ENCODE assay signal across 1 cellular context in the genomic region with DNA sequence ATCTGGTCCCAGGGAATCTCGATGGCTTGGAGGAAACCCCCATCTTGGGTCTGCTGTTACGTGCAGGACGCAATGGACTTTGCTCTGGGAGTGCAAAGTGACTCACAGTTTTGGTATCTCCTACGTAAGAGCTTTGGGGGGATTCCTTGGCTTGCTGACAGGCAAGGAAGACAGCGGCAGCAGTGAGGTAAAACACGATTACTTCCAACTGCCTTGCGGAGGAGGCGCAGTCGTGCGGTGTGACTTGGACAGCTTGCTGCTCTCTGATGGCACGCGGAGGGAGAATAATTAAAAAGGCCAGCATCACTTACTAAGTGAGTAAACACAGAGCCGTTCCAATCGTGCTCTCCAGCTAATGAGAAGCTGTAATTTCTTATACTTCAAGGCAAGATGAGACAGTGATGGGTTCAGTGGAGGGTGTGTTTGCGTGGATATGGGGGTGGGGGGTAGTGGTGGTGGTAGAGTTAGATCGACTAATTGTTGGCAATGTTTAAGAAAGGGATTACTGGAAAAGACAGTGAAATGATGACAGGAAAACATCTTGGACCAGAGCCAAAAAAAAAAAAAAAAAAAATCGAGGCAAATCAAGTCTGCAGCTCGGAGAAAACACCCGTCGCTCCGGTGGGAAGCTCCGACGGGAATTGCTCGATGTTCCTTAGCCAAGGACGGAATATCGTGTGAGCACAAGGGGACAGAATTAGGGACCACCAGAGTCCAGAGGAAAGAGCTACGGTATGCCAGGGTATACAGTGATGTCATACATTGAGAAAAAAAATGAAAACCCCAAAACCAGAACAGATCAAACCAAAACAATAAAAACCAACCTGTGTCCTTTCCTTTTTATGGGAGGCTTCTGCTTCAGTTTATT.
TF ChIP-seq lines count a peak whose summit lies in the region.

No MANE protein-coding gene starts in this region.

TF ChIP-seq in HEK293, 187 proteins besides CTCF, POLR2A, EP300 and RAD21 (continued from another document):
- TF ChIP-seq, protein P1, sequence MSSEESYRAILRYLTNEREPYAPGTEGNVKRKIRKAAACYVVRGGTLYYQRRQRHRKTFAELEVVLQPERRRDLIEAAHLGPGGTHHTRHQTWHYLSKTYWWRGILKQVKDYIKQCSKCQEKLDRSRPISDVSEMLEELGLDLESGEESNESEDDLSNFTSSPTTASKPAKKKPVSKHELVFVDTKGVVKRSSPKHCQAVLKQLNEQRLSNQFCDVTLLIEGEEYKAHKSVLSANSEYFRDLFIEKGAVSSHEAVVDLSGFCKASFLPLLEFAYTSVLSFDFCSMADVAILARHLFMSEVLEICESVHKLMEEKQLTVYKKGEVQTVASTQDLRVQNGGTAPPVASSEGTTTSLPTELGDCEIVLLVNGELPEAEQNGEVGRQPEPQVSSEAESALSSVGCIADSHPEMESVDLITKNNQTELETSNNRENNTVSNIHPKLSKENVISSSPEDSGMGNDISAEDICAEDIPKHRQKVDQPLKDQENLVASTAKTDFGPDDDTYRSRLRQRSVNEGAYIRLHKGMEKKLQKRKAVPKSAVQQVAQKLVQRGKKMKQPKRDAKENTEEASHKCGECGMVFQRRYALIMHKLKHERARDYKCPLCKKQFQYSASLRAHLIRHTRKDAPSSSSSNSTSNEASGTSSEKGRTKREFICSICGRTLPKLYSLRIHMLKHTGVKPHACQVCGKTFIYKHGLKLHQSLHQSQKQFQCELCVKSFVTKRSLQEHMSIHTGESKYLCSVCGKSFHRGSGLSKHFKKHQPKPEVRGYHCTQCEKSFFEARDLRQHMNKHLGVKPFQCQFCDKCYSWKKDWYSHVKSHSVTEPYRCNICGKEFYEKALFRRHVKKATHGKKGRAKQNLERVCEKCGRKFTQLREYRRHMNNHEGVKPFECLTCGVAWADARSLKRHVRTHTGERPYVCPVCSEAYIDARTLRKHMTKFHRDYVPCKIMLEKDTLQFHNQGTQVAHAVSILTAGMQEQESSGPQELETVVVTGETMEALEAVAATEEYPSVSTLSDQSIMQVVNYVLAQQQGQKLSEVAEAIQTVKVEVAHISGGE (tag by site-specific recombination; conservative IDR thresholded peaks at IDR 0.05; ENCODE audit: low read depth) = 0 out of 2 replicates have a peak, but pooled peaks have one; percentile 27
- TF ChIP-seq, protein P2, sequence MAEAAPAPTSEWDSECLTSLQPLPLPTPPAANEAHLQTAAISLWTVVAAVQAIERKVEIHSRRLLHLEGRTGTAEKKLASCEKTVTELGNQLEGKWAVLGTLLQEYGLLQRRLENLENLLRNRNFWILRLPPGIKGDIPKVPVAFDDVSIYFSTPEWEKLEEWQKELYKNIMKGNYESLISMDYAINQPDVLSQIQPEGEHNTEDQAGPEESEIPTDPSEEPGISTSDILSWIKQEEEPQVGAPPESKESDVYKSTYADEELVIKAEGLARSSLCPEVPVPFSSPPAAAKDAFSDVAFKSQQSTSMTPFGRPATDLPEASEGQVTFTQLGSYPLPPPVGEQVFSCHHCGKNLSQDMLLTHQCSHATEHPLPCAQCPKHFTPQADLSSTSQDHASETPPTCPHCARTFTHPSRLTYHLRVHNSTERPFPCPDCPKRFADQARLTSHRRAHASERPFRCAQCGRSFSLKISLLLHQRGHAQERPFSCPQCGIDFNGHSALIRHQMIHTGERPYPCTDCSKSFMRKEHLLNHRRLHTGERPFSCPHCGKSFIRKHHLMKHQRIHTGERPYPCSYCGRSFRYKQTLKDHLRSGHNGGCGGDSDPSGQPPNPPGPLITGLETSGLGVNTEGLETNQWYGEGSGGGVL (tag by site-specific recombination; IDR thresholded peaks at IDR 0.05) = peak; percentile 83
- TF ChIP-seq IKZF3 (tag by site-specific recombination; IDR thresholded peaks at IDR 0.05) (no peak), ZNF529 (tag by site-specific recombination; IDR thresholded peaks at IDR 0.05; ENCODE audit: insufficient replicate concordance) (no peak), PRDM1 (tag by site-specific recombination; IDR thresholded peaks at IDR 0.05) (peak; percentile 36), ZBTB21 (tag by site-specific recombination; IDR thresholded peaks at IDR 0.05) (peak; percentile 86), ZNF19 (tag by site-specific recombination; IDR thresholded peaks at IDR 0.05; ENCODE audit: low read depth) (no peak), KLF9 (tag by site-specific recombination; IDR thresholded peaks at IDR 0.05; ENCODE audit: low read depth) (peak; percentile 39; the same call in 1 of the 2 replicates), HOXD13 (CRISPR knock-in tag; IDR thresholded peaks at IDR 0.05; ENCODE audit: borderline replicate concordance) (no peak), BCL11A (tag by site-specific recombination; IDR thresholded peaks at IDR 0.05; ENCODE audit: low read depth) (no peak; the same call in 1 of the 2 replicates), HOXA7 (CRISPR knock-in tag; IDR thresholded peaks at IDR 0.05; ENCODE audit: borderline replicate concordance) (no peak), ZNF561 (tag by site-specific recombination; IDR thresholded peaks at IDR 0.05; ENCODE audit: borderline replicate concordance) (no peak), ZNF366 (tag by site-specific recombination; conservative IDR thresholded peaks at IDR 0.05) (peak; percentile 53), ZNF830 (tag by site-specific recombination; IDR thresholded peaks at IDR 0.05; ENCODE audit: low read depth) (no peak), ZNF670 (tag by site-specific recombination; IDR thresholded peaks at IDR 0.05; ENCODE audit: low read depth) (no peak), SP7 (tag by site-specific recombination; IDR thresholded peaks at IDR 0.05) (peak; percentile 76), OVOL3 (tag by site-specific recombination; IDR thresholded peaks at IDR 0.05) (no peak), ZNF777 (tag by site-specific recombination; IDR thresholded peaks at IDR 0.05; ENCODE audit: borderline replicate concordance) (peak; percentile 87; the same call in 1 of the 2 replicates), ZBTB48 (tag by site-specific recombination; IDR thresholded peaks at IDR 0.05) (peak; percentile 63; the same call in 1 of the 2 replicates), ZNF707 (tag by site-specific recombination; IDR thresholded peaks at IDR 0.05) (no peak), BCL11B (tag by site-specific recombination; IDR thresholded peaks at IDR 0.05; ENCODE audit: low read depth) (no peak), ZBTB1 (tag by site-specific recombination; IDR thresholded peaks at IDR 0.05) (no peak), ZNF335 (tag by site-specific recombination; conservative IDR thresholded peaks at IDR 0.05) (peak; percentile 49; the same call in 1 of the 2 replicates)
- TF ChIP-seq, protein P3, sequence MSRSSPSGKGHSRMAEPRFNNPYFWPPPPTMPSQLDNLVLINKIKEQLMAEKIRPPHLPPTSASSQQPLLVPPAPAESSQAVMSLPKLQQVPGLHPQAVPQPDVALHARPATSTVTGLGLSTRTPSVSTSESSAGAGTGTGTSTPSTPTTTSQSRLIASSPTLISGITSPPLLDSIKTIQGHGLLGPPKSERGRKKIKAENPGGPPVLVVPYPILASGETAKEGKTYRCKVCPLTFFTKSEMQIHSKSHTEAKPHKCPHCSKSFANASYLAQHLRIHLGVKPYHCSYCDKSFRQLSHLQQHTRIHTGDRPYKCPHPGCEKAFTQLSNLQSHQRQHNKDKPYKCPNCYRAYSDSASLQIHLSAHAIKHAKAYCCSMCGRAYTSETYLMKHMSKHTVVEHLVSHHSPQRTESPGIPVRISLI (tag by site-specific recombination; IDR thresholded peaks at IDR 0.05) = peak; percentile 90
- TF ChIP-seq, protein P4, sequence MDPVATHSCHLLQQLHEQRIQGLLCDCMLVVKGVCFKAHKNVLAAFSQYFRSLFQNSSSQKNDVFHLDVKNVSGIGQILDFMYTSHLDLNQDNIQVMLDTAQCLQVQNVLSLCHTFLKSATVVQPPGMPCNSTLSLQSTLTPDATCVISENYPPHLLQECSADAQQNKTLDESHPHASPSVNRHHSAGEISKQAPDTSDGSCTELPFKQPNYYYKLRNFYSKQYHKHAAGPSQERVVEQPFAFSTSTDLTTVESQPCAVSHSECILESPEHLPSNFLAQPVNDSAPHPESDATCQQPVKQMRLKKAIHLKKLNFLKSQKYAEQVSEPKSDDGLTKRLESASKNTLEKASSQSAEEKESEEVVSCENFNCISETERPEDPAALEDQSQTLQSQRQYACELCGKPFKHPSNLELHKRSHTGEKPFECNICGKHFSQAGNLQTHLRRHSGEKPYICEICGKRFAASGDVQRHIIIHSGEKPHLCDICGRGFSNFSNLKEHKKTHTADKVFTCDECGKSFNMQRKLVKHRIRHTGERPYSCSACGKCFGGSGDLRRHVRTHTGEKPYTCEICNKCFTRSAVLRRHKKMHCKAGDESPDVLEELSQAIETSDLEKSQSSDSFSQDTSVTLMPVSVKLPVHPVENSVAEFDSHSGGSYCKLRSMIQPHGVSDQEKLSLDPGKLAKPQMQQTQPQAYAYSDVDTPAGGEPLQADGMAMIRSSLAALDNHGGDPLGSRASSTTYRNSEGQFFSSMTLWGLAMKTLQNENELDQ (tag by site-specific recombination; IDR thresholded peaks at IDR 0.05; ENCODE audit: low read depth) = no peak
